In the genomic region with DNA sequence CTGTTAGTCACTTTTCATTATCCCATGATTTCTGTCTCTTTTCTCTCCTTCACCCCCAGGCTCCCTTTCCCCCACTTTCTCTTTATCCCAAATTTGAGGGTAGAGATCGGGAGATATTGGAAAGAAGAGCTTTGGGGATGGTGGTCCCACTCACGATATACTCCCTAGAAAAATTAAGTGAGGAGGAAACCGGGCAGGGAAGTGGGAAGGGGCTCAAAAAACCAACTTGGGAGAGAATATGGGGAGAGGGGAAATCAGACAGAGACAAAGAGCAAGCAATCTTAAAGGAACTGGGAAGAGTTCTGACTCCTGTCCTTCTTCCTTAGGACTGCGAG, we compare ENCODE assay signal across 1 cellular context.
TF ChIP-seq lines count a peak whose summit lies in the region.

No MANE protein-coding gene starts in this region.

TF ChIP-seq in IMR-90, 13 proteins besides CTCF, POLR2A, EP300 and RAD21:
- TF ChIP-seq SMC3 (IDR thresholded peaks at IDR 0.05; ENCODE audit: low read depth, low read length) (no peak), ELK1 (IDR thresholded peaks at IDR 0.05; ENCODE audit: borderline replicate concordance, low read depth, low read length) (no peak), FOS (IDR thresholded peaks at IDR 0.05; ENCODE audit: low read depth, low read length) (no peak), RCOR1 (IDR thresholded peaks at IDR 0.05; ENCODE audit: insufficient replicate concordance, low read length) (no peak), MAFK (IDR thresholded peaks at IDR 0.05; ENCODE audit: low read depth, low read length) (no peak), BHLHE40 (IDR thresholded peaks at IDR 0.05; ENCODE audit: low read depth, low read length) (no peak), MXI1 (IDR thresholded peaks at IDR 0.05; ENCODE audit: borderline replicate concordance, low read depth, low read length) (no peak), NFE2L2 (IDR thresholded peaks at IDR 0.05; ENCODE audit: low read depth, low read length) (no peak), CEBPB (IDR thresholded peaks at IDR 0.05; ENCODE audit: low read depth, low read length) (no peak), RFX5 (IDR thresholded peaks at IDR 0.05; ENCODE audit: low read depth, low read length) (no peak), MAZ (IDR thresholded peaks at IDR 0.05; ENCODE audit: borderline replicate concordance, low read depth, low read length) (no peak), CHD1 (IDR thresholded peaks at IDR 0.05; ENCODE audit: low read depth, low read length) (no peak)
- TF ChIP-seq, protein P1, sequence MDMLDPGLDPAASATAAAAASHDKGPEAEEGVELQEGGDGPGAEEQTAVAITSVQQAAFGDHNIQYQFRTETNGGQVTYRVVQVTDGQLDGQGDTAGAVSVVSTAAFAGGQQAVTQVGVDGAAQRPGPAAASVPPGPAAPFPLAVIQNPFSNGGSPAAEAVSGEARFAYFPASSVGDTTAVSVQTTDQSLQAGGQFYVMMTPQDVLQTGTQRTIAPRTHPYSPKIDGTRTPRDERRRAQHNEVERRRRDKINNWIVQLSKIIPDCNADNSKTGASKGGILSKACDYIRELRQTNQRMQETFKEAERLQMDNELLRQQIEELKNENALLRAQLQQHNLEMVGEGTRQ (IDR thresholded peaks at IDR 0.05; ENCODE audit: low read depth, low read length): no peak
